In genomic region chr1:9910080-9910424, GRCh38 we compare ENCODE assay signal across 8 cellular contexts. TPM values are rescaled to one million over a fixed set of nuclear protein-coding genes. Genes with fewer than 3 reads are reported as not detected.
DNase-seq lines count a peak whose midpoint lies in the region; ATAC-seq, FAIRE-seq and TF ChIP-seq lines count a peak whose summit lies in the region.

Gene CTNNBIP1, minus strand, starts transcription at chr1:9910269. Its CDS starts 38,205 bp downstream, at chr1:9872064.

- no peaks in the 10 kb centered on the region for H3K36me3 Mint-ChIP-seq in activated CD4-positive, alpha-beta memory T cell treated with anti-CD3 and anti-CD28 coated beads, Interleukin-2, amount 10 ng/mL, durations not matched to agents 7 days and 5 days (ENCODE audit: low read depth)

- H3K27ac Mint-ChIP-seq in activated CD4-positive, alpha-beta memory T cell treated with anti-CD3 and anti-CD28 coated beads, Interleukin-2, amount 10 ng/mL, durations not matched to agents 7 days and 5 days: peak within 1 kb of the TSS; percentile 96

- CTCF ChIA-PET in activated CD4-positive, alpha-beta memory T cell treated with anti-CD3 and anti-CD28 coated beads, Interleukin-2, amount 10 ng/mL, durations not matched to agents 7 days and 5 days (lab: Charles Lee): interaction anchor here (1.2 kb wide), 1 partner anchor 33 kb away, joined by 8 read pairs; the partner anchor contains the start of genes LZIC and NMNAT1

- peak within 1 kb of the TSS; percentile 87 for H3K4me3 Mint-ChIP-seq in activated CD4-positive, alpha-beta memory T cell treated with anti-CD3 and anti-CD28 coated beads, Interleukin-2, amount 10 ng/mL, durations not matched to agents 7 days and 5 days

- DNase-seq in AG10803 (ENCODE audit: low read depth): no peak
- DNase-seq in GM19239 (ENCODE audit: insufficient read length, low spot score): peak; percentile 97
- no peak for DNase-seq in activated CD4-positive, alpha-beta memory T cell treated with anti-CD3 and anti-CD28 coated beads, Interleukin-2, amount 10 ng/mL, durations not matched to agents 7 days and 5 days
- DNase-seq in left cardiac atrium: no peak
- no peak for DNase-seq in sciatic nerve (ENCODE audit: low spot score)
- no peak for DNase-seq in activated CD4-positive, alpha-beta T cell treated with anti-CD3 and anti-CD28 coated beads, Interleukin-2, amount 50 U/mL, for 1 hour

- H3K4me1 Mint-ChIP-seq in activated CD4-positive, alpha-beta memory T cell treated with anti-CD3 and anti-CD28 coated beads, Interleukin-2, amount 10 ng/mL, durations not matched to agents 7 days and 5 days: peaks cover 41% of the 10 kb centered on the region

- peaks cover 3% of the 10 kb centered on the region for H3K27me3 Mint-ChIP-seq in activated CD4-positive, alpha-beta memory T cell treated with anti-CD3 and anti-CD28 coated beads, Interleukin-2, amount 10 ng/mL, durations not matched to agents 7 days and 5 days

- POLR2A ChIA-PET in activated CD4-positive, alpha-beta memory T cell treated with anti-CD3 and anti-CD28 coated beads, Interleukin-2, amount 10 ng/mL, durations not matched to agents 7 days and 5 days (lab: Charles Lee): interaction anchor here (0.9 to 1.2 kb wide), 2 partner anchors 17 to 33 kb away, joined by 3 to 8 read pairs; partner anchors contain the start of genes LZIC and NMNAT1

- ATAC-seq in HG03439 (IDR thresholded peaks at IDR 0.05; ENCODE audit: unreplicated experiment): peak; percentile 78
- ATAC-seq in left cardiac atrium: no peak
- no peak for ATAC-seq in sciatic nerve
- ATAC-seq in GM18870 (IDR thresholded peaks at IDR 0.05; ENCODE audit: unreplicated experiment): no peak

- TF ChIP-seq CTCF in AG10803 (conservative IDR thresholded peaks at IDR 0.05; ENCODE audit: low read length): no peak

- H3K4me3 ChIP-seq in AG10803 (ENCODE audit: low read length): peak within 1 kb of the TSS; percentile 77

- no peaks in the 10 kb centered on the region for H3K9me3 Mint-ChIP-seq in activated CD4-positive, alpha-beta memory T cell treated with anti-CD3 and anti-CD28 coated beads, Interleukin-2, amount 10 ng/mL, durations not matched to agents 7 days and 5 days

- FAIRE-seq in GM19239 (lab: Jason Lieb, UNC): no peak

- intact Hi-C loops in left cardiac atrium (cut with DNase I) (no loop called here), sciatic nerve (cut with DNase I) (no loop called here)

RNA-seq across cellular contexts. Expression of gene CTNNBIP1, which starts in this region (rescaled TPM):
- total RNA-seq in activated CD4-positive, alpha-beta memory T cell treated with anti-CD3 and anti-CD28 coated beads, Interleukin-2, amount 10 ng/mL, durations not matched to agents 7 days and 5 days: 10 to 100 TPM; 10.8 to 12.7 TPM
- total RNA-seq in left cardiac atrium (10 to 100 TPM; 32.2 to 34.1 TPM), sciatic nerve (27.6 TPM)
